In the genomic region with DNA sequence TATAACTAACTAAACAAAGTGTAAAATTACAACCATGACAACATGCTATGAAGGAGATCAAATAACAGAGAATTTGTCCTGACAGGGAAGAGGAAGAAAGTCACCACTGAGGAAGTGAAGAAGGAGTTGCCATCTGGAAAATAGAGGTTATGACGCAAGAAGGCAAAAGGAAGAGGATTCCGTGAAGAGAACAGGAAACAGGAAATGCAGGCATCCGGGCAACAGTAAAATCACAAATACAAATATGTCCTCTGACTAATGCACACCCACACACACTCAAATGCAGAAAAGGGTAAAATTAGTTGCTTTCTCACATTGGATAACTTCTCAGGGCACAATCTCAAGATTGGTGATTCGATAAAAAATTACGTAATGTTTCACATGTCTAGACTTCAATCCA, we compare ENCODE assay signal across 18 cellular contexts.
DNase-seq lines count a peak whose midpoint lies in the region; ATAC-seq and TF ChIP-seq lines count a peak whose summit lies in the region.
"Had no signal": no experiment of that assay in that cellular context is flagged by ENCODE, and none has a peak within 500 bp of the region (broad histone marks: within the 10 kb centered on the region; RNA-seq: fewer than 3 reads in every experiment).

No MANE protein-coding gene starts in this region.

- peaks cover 5% of the 10 kb centered on the region for H3K4me1 Mint-ChIP-seq in T-helper 1 cell treated with Interleukin-12 subunit alpha and Interleukin-12 subunit beta and Interleukin-4 antibody, amounts not matched to agents 30 μg/mL and 1 μg/mL, for 36 hours (ENCODE audit: low read depth)
- H3K4me1 Mint-ChIP-seq: stimulated activated naive B cell treated with anti-CD40 and anti-IgM and Interleukin-4, amounts not matched to agents 10 μg/mL and 1 μg/mL and 100 μg/mL, for 72 hours had no signal

- peak; percentile 8 to 11 for DNase-seq in HL-60 (ENCODE audit: low read depth in 1 of 2, low spot score in 1 of 2)
- DNase-seq in fibroblast of mammary gland (ENCODE audit: low read depth), result peak; percentile 88
- no peak for DNase-seq in NCI-H774 (lab: John Stamatoyannopoulos, UW)
- DNase-seq in AML-193 (lab: John Stamatoyannopoulos, UW), result no peak
- no peak for DNase-seq in NCI-H1092 (lab: John Stamatoyannopoulos, UW)
- DNase-seq: activated naive CD8-positive, alpha-beta T cell treated with anti-CD3 and anti-CD28 coated beads, Interleukin-2, amount 10 ng/mL, durations not matched to agents 7 days and 5 days; dermis blood vessel endothelial cell; kidney glomerular epithelial cell; NCI-H1105 treated with DMSO at 0.1 percent for 48 hours; NCI-H510A; psoas muscle; Right ventricle myocardium superior; stimulated activated naive B cell treated with anti-CD40 and anti-IgM and Interleukin-4, amounts not matched to agents 10 μg/mL and 1 μg/mL and 100 μg/mL, for 72 hours had no signal

- H2AFZ ChIP-seq in ACC112 (ENCODE audit: low read length, unreplicated experiment), result no peak overlapping the region

- H3K36me3 Mint-ChIP-seq in T-helper 1 cell treated with Interleukin-12 subunit alpha and Interleukin-12 subunit beta and Interleukin-4 antibody, amounts not matched to agents 30 μg/mL and 1 μg/mL, for 36 hours (ENCODE audit: low read depth), result peaks cover 2% of the 10 kb centered on the region
- H3K36me3 Mint-ChIP-seq: activated naive CD8-positive, alpha-beta T cell treated with anti-CD3 and anti-CD28 coated beads, Interleukin-2, amount 10 ng/mL, durations not matched to agents 7 days and 5 days had no signal

- peaks cover 11% of the 10 kb centered on the region for H3K9me3 Mint-ChIP-seq in T-helper 1 cell treated with Interleukin-12 subunit alpha and Interleukin-12 subunit beta and Interleukin-4 antibody, amounts not matched to agents 30 μg/mL and 1 μg/mL, for 36 hours

- no peak for ATAC-seq in HG03139 (IDR thresholded peaks at IDR 0.05; ENCODE audit: unreplicated experiment)
- ATAC-seq: GM12878; HCT116; psoas muscle; stimulated activated naive B cell treated with anti-CD40 and anti-IgM and Interleukin-4, amounts not matched to agents 10 μg/mL and 1 μg/mL and 100 μg/mL, for 72 hours had no signal

- H3K27ac Mint-ChIP-seq in T-helper 1 cell treated with Interleukin-12 subunit alpha and Interleukin-12 subunit beta and Interleukin-4 antibody, amounts not matched to agents 30 μg/mL and 1 μg/mL, for 36 hours, result no peak overlapping the region
- H3K27ac Mint-ChIP-seq: activated naive CD8-positive, alpha-beta T cell treated with anti-CD3 and anti-CD28 coated beads, Interleukin-2, amount 10 ng/mL, durations not matched to agents 7 days and 5 days; stimulated activated naive B cell treated with anti-CD40 and anti-IgM and Interleukin-4, amounts not matched to agents 10 μg/mL and 1 μg/mL and 100 μg/mL, for 72 hours had no signal

- H3K27me3 ChIP-seq in ACC112 (ENCODE audit: insufficient read depth, low read length) (no peaks in the 10 kb centered on the region), HL-60 (ENCODE audit: insufficient read depth, poor library complexity, severe bottlenecking) (no peaks in the 10 kb centered on the region)

- H3K4me1 ChIP-seq in ACC112 (ENCODE audit: control insufficient read depth, insufficient read depth, low read length, unreplicated experiment), result peaks cover 19% of the 10 kb centered on the region
- H3K4me1 ChIP-seq: psoas muscle had no signal

- H3K4me3 ChIP-seq in ACC112 (ENCODE audit: low read depth, low read length) (no peak overlapping the region), HL-60 (replicated peaks; ENCODE audit: insufficient read depth, low read length) (no peak overlapping the region), fibroblast of mammary gland (ENCODE audit: control insufficient read depth, low read depth, low read length) (no peak overlapping the region)
- H3K4me3 ChIP-seq: GM12878, psoas muscle had no signal

- no peaks in the 10 kb centered on the region for H3K27me3 Mint-ChIP-seq in T-helper 1 cell treated with Interleukin-12 subunit alpha and Interleukin-12 subunit beta and Interleukin-4 antibody, amounts not matched to agents 30 μg/mL and 1 μg/mL, for 36 hours (ENCODE audit: low read depth)
- H3K27me3 Mint-ChIP-seq: activated naive CD8-positive, alpha-beta T cell treated with anti-CD3 and anti-CD28 coated beads, Interleukin-2, amount 10 ng/mL, durations not matched to agents 7 days and 5 days; stimulated activated naive B cell treated with anti-CD40 and anti-IgM and Interleukin-4, amounts not matched to agents 10 μg/mL and 1 μg/mL and 100 μg/mL, for 72 hours had no signal

- H3K27ac ChIP-seq in ACC112 (ENCODE audit: low read depth, low read length), result peak overlapping the region; percentile 73
- no peak overlapping the region for H3K27ac ChIP-seq in HL-60 (replicated peaks)
- H3K27ac ChIP-seq: psoas muscle had no signal

- peak overlapping the region; percentile 7 for H3K4me3 Mint-ChIP-seq in T-helper 1 cell treated with Interleukin-12 subunit alpha and Interleukin-12 subunit beta and Interleukin-4 antibody, amounts not matched to agents 30 μg/mL and 1 μg/mL, for 36 hours
- H3K4me3 Mint-ChIP-seq: activated naive CD8-positive, alpha-beta T cell treated with anti-CD3 and anti-CD28 coated beads, Interleukin-2, amount 10 ng/mL, durations not matched to agents 7 days and 5 days; stimulated activated naive B cell treated with anti-CD40 and anti-IgM and Interleukin-4, amounts not matched to agents 10 μg/mL and 1 μg/mL and 100 μg/mL, for 72 hours had no signal

- no peak for TF ChIP-seq CTCF in HL-60 (IDR thresholded peaks at IDR 0.05; ENCODE audit: insufficient read depth, low read length)
- no peak for TF ChIP-seq CTCF in fibroblast of mammary gland (conservative IDR thresholded peaks at IDR 0.05; ENCODE audit: control insufficient read depth, insufficient read depth, low read depth, low read length)

- H3K79me2 ChIP-seq in ACC112 (ENCODE audit: control insufficient read depth, insufficient read depth, low read length, unreplicated experiment), result no peaks in the 10 kb centered on the region

- no peaks in the 10 kb centered on the region for H3K36me3 ChIP-seq in ACC112 (ENCODE audit: insufficient read depth, low read length)

Comparison
In these comparisons a context has a peak if more than half of its experiments do, and no peak if none do; other contexts are left out.
1. DNase-seq: peak in HL-60 (2 of 2) and fibroblast of mammary gland (single experiment); none in NCI-H774 (single experiment), AML-193 (0 of 2) and NCI-H1092 (single experiment).